12 cellular contexts compared by ENCODE assay signal in genomic region chr1:31306278-31306677, GRCh38. TPM values are rescaled to one million over a fixed set of nuclear protein-coding genes. Genes with fewer than 3 reads are reported as not detected.
A peak's percentile ranks its signal among the peaks of the same experiment; 100 is the strongest.
DNase-seq lines count a peak whose midpoint lies in the region; ATAC-seq, FAIRE-seq and TF ChIP-seq lines count a peak whose summit lies in the region.
"Had no signal": no experiment of that assay in that cellular context is flagged by ENCODE, and none has a peak within 500 bp of the region (broad histone marks: within the 10 kb centered on the region; RNA-seq: fewer than 3 reads in every experiment).

No MANE protein-coding gene starts in this region.

- H3K36me3 ChIP-seq in brain microvascular endothelial cell (replicated peaks), result peaks cover 15% of the 10 kb centered on the region
- peaks cover 13 to 25% of the 10 kb centered on the region in 2 experiments for H3K36me3 ChIP-seq in keratinocyte (ENCODE audit: control insufficient read depth in 2 of 2, extremely low read depth in 1 of 2, insufficient read depth in 2 of 2, low read length in 2 of 2)
- H3K36me3 ChIP-seq: BE2C had no signal

- H4K20me1 ChIP-seq in keratinocyte (ENCODE audit: control insufficient read depth, extremely low read depth, insufficient read depth, low read length), result no peaks in the 10 kb centered on the region

- no peaks in the 10 kb centered on the region for H3K9me3 ChIP-seq in keratinocyte (ENCODE audit: control insufficient read depth, low read depth, low read length)
- H3K9me3 ChIP-seq: BE2C had no signal

- H3K9me1 ChIP-seq in keratinocyte (ENCODE audit: control insufficient read depth, extremely low read depth, insufficient read depth, low read length), result no peaks in the 10 kb centered on the region

- in situ Hi-C loops in ACHN (cut with HindIII; ENCODE audit: low pct_ligation_motif_present, low pct_unique_long_range_greater_than_20kb, low sequenced_read_pairs) (no loop called here), brain microvascular endothelial cell (cut with HindIII; ENCODE audit: low pct_ligation_motif_present, low sequenced_read_pairs) (no loop called here)

- peaks cover 10% of the 10 kb centered on the region for H3K4me1 ChIP-seq in keratinocyte (ENCODE audit: control insufficient read depth, extremely low read depth, insufficient read depth, low read length)
- H3K4me1 ChIP-seq: BE2C had no signal

- no peak for TF ChIP-seq CTCF in brain microvascular endothelial cell (IDR thresholded peaks at IDR 0.05; ENCODE audit: low read depth, low read length, missing control alignments)
- no peak for TF ChIP-seq CTCF in keratinocyte (optimal IDR thresholded peaks at IDR 0.05 in 1 of 3, IDR thresholded peaks at IDR 0.05 in 1 of 3, conservative IDR thresholded peaks at IDR 0.05 in 1 of 3; ENCODE audit: extremely low read depth in 1 of 3, insufficient read depth in 2 of 3, low read length in 3 of 3)

- DNase-seq in ACHN, result peak; percentile 4
- DNase-seq in HS-5 (ENCODE audit: low read depth), result peak; percentile 85
- DNase-seq in brain microvascular endothelial cell, result peak; percentile 90
- DNase-seq in keratinocyte (ENCODE audit: low read depth, low spot score), result peak; percentile 32
- DNase-seq in HUDEP-2 (lab: John Stamatoyannopoulos, UW; ENCODE audit: unreplicated experiment in 76 of 76), result no peak
- DNase-seq in SW 1271 (lab: John Stamatoyannopoulos, UW), result no peak
- no peak for DNase-seq in OCI-M1 (lab: John Stamatoyannopoulos, UW)
- DNase-seq: activated CD4-positive, alpha-beta T cell treated with anti-CD3 and anti-CD28 coated beads, Interleukin-2, amount 10 ng/mL, durations not matched to agents 24 days and 14 days; BE2C; stimulated activated naive CD4-positive, alpha-beta T cell treated with Interleukin-2 at 50 U/mL for 16 hours had no signal

- dilution Hi-C loops in keratinocyte (cut with MboI; ENCODE audit: extremely low pct_ligation_motif_present, low sequenced_read_pairs), result no loop called here

- ATAC-seq in HG03175 (IDR thresholded peaks at IDR 0.05; ENCODE audit: unreplicated experiment), result no peak

- H3K27me3 ChIP-seq in brain microvascular endothelial cell (replicated peaks) (no peaks in the 10 kb centered on the region), keratinocyte (ENCODE audit: control insufficient read depth, extremely low read depth, insufficient read depth, low read length) (no peaks in the 10 kb centered on the region)
- H3K27me3 ChIP-seq: BE2C had no signal

- H2AFZ ChIP-seq in keratinocyte (ENCODE audit: control insufficient read depth, low read length), result peak overlapping the region; percentile 8

- H3K4me2 ChIP-seq in keratinocyte (ENCODE audit: control insufficient read depth, extremely low read depth, insufficient read depth, low read depth, low read length), result peak overlapping the region; percentile 20

- peaks cover 43% of the 10 kb centered on the region for H3K79me2 ChIP-seq in keratinocyte (ENCODE audit: control insufficient read depth, insufficient read depth, low read length)

- H3K4me3 ChIP-seq in brain microvascular endothelial cell (ENCODE audit: low read depth, low read length) (no peak overlapping the region), keratinocyte (ENCODE audit: control insufficient read depth in 2 of 3, extremely low read depth in 1 of 3, insufficient read depth in 2 of 3, low read depth in 1 of 3, low read length in 3 of 3) (no peak overlapping the region)

- peak; percentile 69 for FAIRE-seq in keratinocyte (lab: Jason Lieb, UNC)
- FAIRE-seq: H1 had no signal

- H3K27ac ChIP-seq in brain microvascular endothelial cell, result peak overlapping the region; percentile 67
- peak overlapping the region; percentile 79 for H3K27ac ChIP-seq in keratinocyte (ENCODE audit: control insufficient read depth, insufficient read depth, low read length)

- peak overlapping the region; percentile 2 for H3K9ac ChIP-seq in keratinocyte (ENCODE audit: control insufficient read depth, extremely low read depth, insufficient read depth, low read length)

RNA-seq across cellular contexts. Expression of gene ZCCHC17, which starts 9.4 kb away (rescaled TPM):
- polyA plus RNA-seq in keratinocyte, result 63.3 to 70.0 TPM (median 66.2 TPM) in 3 replicates
- 65.2 TPM for polyA plus RNA-seq in keratinocyte (2011; ENCODE audit: low read depth)
- polyA plus RNA-seq in keratinocyte (2011; cell fraction: cytosol; rRNA removed), result 60.6 and 80.1 TPM in 2 replicates
- polyA plus RNA-seq in keratinocyte (2011; cell fraction: nucleus; rRNA removed), result 35.3 and 37.0 TPM in 2 replicates
- 41.4 and 51.6 TPM in 2 replicates for polyA plus RNA-seq in keratinocyte (2012; ENCODE audit: low replicate concordance)
- polyA minus RNA-seq in keratinocyte, result 11.4 to 34.3 TPM (median 30.5 TPM) in 3 replicates
- polyA minus RNA-seq in keratinocyte (2011; cell fraction: cytosol; rRNA and poly(A)+ RNA removed), result 21.5 TPM
- polyA minus RNA-seq in keratinocyte (2011; cell fraction: nucleus; rRNA and poly(A)+ RNA removed), result 10.8 and 17.6 TPM in 2 replicates

RNA-seq across cellular contexts. Expression of gene SNRNP40, which starts 9.7 kb away (rescaled TPM):
- polyA plus RNA-seq in keratinocyte, result 47.5 to 66.3 TPM (median 57.4 TPM) in 3 replicates
- 22.4 TPM for polyA plus RNA-seq in keratinocyte (2011; ENCODE audit: low read depth)
- polyA plus RNA-seq in keratinocyte (2011; cell fraction: cytosol; rRNA removed), result 39.4 and 57.0 TPM in 2 replicates
- polyA plus RNA-seq in keratinocyte (2011; cell fraction: nucleus; rRNA removed), result 40.7 and 43.2 TPM in 2 replicates
- 35.0 and 39.6 TPM in 2 replicates for polyA plus RNA-seq in keratinocyte (2012; ENCODE audit: low replicate concordance)
- polyA minus RNA-seq in keratinocyte, result 31.5 to 98.6 TPM (median 75.5 TPM) in 3 replicates
- 46.8 TPM for polyA minus RNA-seq in keratinocyte (2011; cell fraction: cytosol; rRNA and poly(A)+ RNA removed)
- 22.9 and 41.3 TPM in 2 replicates for polyA minus RNA-seq in keratinocyte (2011; cell fraction: nucleus; rRNA and poly(A)+ RNA removed)

Comparison
In these comparisons a context has a peak if more than half of its experiments do, and no peak if none do; other contexts are left out.
1. DNase-seq: peak in ACHN (single experiment), HS-5 (single experiment), brain microvascular endothelial cell (single experiment) and keratinocyte (single experiment); none in HUDEP-2 (0 of 76), SW 1271 (0 of 2) and OCI-M1 (single experiment).